8 cellular contexts compared by ENCODE assay signal in the genomic region with DNA sequence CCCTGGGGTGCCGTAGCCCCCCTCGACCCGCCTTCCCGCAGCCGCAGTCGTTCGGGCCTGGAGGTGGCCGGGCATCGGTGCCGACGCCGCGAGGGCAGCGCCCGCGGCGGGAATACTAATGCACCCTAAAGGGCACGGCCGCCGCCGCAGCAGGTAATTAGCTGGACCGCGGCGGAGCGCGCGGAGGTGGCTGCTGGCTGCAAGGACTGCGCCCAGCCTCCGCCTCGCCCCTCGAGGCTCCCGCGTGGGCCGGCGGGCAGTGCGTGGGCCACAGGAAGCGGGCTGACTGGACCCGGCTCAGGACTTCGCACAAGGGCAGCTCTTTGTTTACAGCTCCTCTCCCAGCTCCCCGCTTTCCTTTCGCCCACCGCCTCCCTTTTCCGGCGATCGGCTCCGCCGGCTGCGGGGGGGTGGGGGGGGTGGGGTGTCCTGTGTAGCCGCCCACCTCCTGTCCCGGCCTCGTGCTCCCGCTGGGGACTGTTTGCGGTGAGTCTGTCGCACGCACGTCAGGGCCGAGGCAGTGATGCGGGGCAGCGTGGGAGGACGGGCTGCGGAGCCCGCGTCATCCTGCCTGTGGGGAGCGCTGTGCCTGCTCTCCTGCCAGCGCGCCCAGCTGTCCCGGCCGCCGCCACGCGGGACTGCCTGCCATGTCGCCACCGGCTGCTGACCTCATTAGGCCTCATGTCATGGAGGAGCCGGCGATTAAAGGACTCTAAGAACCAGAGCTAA. TPM values are rescaled to one million over a fixed set of nuclear protein-coding genes. Genes with fewer than 3 reads are reported as not detected.
A peak's percentile ranks its signal among the peaks of the same experiment; 100 is the strongest.
DNase-seq lines count a peak whose midpoint lies in the region; ATAC-seq, FAIRE-seq and TF ChIP-seq lines count a peak whose summit lies in the region.

No MANE protein-coding gene starts in this region.

- no peaks in the 10 kb centered on the region for H4K20me1 ChIP-seq in astrocyte (ENCODE audit: insufficient read depth, low read length)

- H3K27ac Mint-ChIP-seq in Caco-2 (ENCODE audit: unreplicated experiment) (no peak overlapping the region), astrocyte (ENCODE audit: unreplicated experiment) (peak overlapping the region; percentile 91)

- H3K27me3 Mint-ChIP-seq in Caco-2 (ENCODE audit: insufficient read depth, unreplicated experiment) = no peaks in the 10 kb centered on the region
- no peaks in the 10 kb centered on the region for H3K27me3 Mint-ChIP-seq in astrocyte (ENCODE audit: low read depth, unreplicated experiment)

- no TSS peak for BruUV-seq in Caco-2 (replicated peaks; lab: Mats Ljungman, UMichigan)

- ATAC-seq in GM19043 (IDR thresholded peaks at IDR 0.05; ENCODE audit: low read depth, unreplicated experiment) (peak; percentile 72), HG03457 (IDR thresholded peaks at IDR 0.05; ENCODE audit: unreplicated experiment) (peak; percentile 53)

- H3K36me3 Mint-ChIP-seq in Caco-2 (ENCODE audit: insufficient read depth, unreplicated experiment) (no peaks in the 10 kb centered on the region), astrocyte (ENCODE audit: low read depth, unreplicated experiment) (no peaks in the 10 kb centered on the region)

- peak overlapping the region; percentile 72 for H2AFZ ChIP-seq in astrocyte (ENCODE audit: low read depth, low read length)

- H3K9me3 ChIP-seq in Caco-2 (no peaks in the 10 kb centered on the region), astrocyte (ENCODE audit: insufficient read depth, low read depth, low read length) (no peaks in the 10 kb centered on the region), iPS DF 6.9 (ENCODE audit: control insufficient read depth, insufficient read depth, low read length) (no peaks in the 10 kb centered on the region), skeletal muscle satellite cell (replicated peaks; ENCODE audit: low read length) (no peaks in the 10 kb centered on the region)

- H3K4me3 ChIP-seq in Caco-2 (ENCODE audit: low read depth, low read length) = peak overlapping the region; percentile 27
- peak overlapping the region; percentile 31 for H3K4me3 ChIP-seq in astrocyte (ENCODE audit: insufficient read depth, low read depth, low read length)
- H3K4me3 ChIP-seq in iPS DF 6.9 (ENCODE audit: low read length) = peak overlapping the region; percentile 45; the same call in 1 of the 2 replicates
- peak overlapping the region; percentile 67 for H3K4me3 ChIP-seq in skeletal muscle satellite cell (ENCODE audit: low read length)

- H3K27me3 ChIP-seq in Caco-2 (replicated peaks; ENCODE audit: control insufficient read depth, insufficient read depth, low read length) (no peaks in the 10 kb centered on the region), astrocyte (ENCODE audit: insufficient read depth, low read length) (no peaks in the 10 kb centered on the region), iPS DF 6.9 (ENCODE audit: control insufficient read depth, insufficient read depth, low read length) (peaks cover 2% of the 10 kb centered on the region; the same call in 1 of the 2 replicates), skeletal muscle satellite cell (ENCODE audit: control insufficient read depth, insufficient read depth, low read length) (peaks cover 22% of the 10 kb centered on the region)

- FAIRE-seq in astrocyte (lab: Jason Lieb, UNC) = no peak

- no peak for TF ChIP-seq CTCF in Caco-2 (IDR thresholded peaks at IDR 0.05; ENCODE audit: insufficient read depth in 1 of 2, low read depth in 1 of 2, low read length in 1 of 2, severe bottlenecking in 1 of 2, unreplicated experiment in 1 of 2)
- no peak for TF ChIP-seq CTCF in astrocyte (IDR thresholded peaks at IDR 0.05; ENCODE audit: insufficient read depth, low read depth, low read length)

- intact Hi-C loops in Caco-2 (cut with micrococcal nuclease; ENCODE audit: unreplicated experiment) = no loop called here

- no peaks in the 10 kb centered on the region for H3K79me2 ChIP-seq in astrocyte (ENCODE audit: insufficient read depth, low read length)

- CTCF ChIA-PET in Caco-2 (lab: Charles Lee) = interaction anchor here (0.6 kb wide), 1 partner anchor 84 kb away, joined by 3 read pairs; no protein-coding TSS in a partner anchor

- peak in 1 of 2 experiments; percentile 25 for DNase-seq in Caco-2
- peak; percentile 68 for DNase-seq in astrocyte (ENCODE audit: low read depth)
- DNase-seq in iPS DF 6.9 (ENCODE audit: low read depth, low spot score) = no peak
- no peak for DNase-seq in T-helper 9 cell
- DNase-seq in mucosa of gallbladder (ENCODE audit: low spot score) = no peak

- H3K4me1 ChIP-seq in Caco-2 (peaks cover 7% of the 10 kb centered on the region), astrocyte (ENCODE audit: insufficient read depth, low read length) (peaks cover 24% of the 10 kb centered on the region), iPS DF 6.9 (ENCODE audit: control insufficient read depth, insufficient read depth, low read length) (peaks cover 3% of the 10 kb centered on the region; the same call in 1 of the 2 replicates), skeletal muscle satellite cell (ENCODE audit: control insufficient read depth, insufficient read depth, low read length) (peaks cover 23% of the 10 kb centered on the region)

- H3K9ac ChIP-seq in astrocyte (ENCODE audit: low read length) = peak overlapping the region; percentile 69
- H3K9ac ChIP-seq in skeletal muscle satellite cell (ENCODE audit: low read depth, low read length) = peak overlapping the region; percentile 61

- H3K4me1 Mint-ChIP-seq in Caco-2 (ENCODE audit: low read depth, unreplicated experiment) (peaks cover 17% of the 10 kb centered on the region), astrocyte (ENCODE audit: low read depth, unreplicated experiment) (peaks cover 24% of the 10 kb centered on the region)

- H3K36me3 ChIP-seq in Caco-2 (ENCODE audit: control insufficient read depth, insufficient read depth, low read length) (no peaks in the 10 kb centered on the region), astrocyte (ENCODE audit: insufficient read depth, low read length) (no peaks in the 10 kb centered on the region), iPS DF 6.9 (ENCODE audit: control insufficient read depth, insufficient read depth, low read length) (no peaks in the 10 kb centered on the region), skeletal muscle satellite cell (ENCODE audit: insufficient read depth, low read length) (no peaks in the 10 kb centered on the region)

- H3K4me3 Mint-ChIP-seq in Caco-2 (ENCODE audit: unreplicated experiment) (no peak overlapping the region), astrocyte (ENCODE audit: unreplicated experiment) (no peak overlapping the region)

- H3K4me2 ChIP-seq in astrocyte (ENCODE audit: low read length) (peak overlapping the region; percentile 85), skeletal muscle satellite cell (ENCODE audit: low read length) (peak overlapping the region; percentile 91)

- H3K9me3 Mint-ChIP-seq in Caco-2 (ENCODE audit: unreplicated experiment) (no peaks in the 10 kb centered on the region), astrocyte (ENCODE audit: unreplicated experiment) (no peaks in the 10 kb centered on the region)

- H3K27ac ChIP-seq in astrocyte (ENCODE audit: low read depth, low read length) = peak overlapping the region; percentile 60
- H3K27ac ChIP-seq in iPS DF 6.9 (ENCODE audit: low read length) = no peak overlapping the region

- POLR2A ChIA-PET in Caco-2 (lab: Charles Lee) = no interaction called here

- no CpG with 5 or more reads among the region's 75 CpGs for WGBS in iPS DF 6.9 (ENCODE audit: insufficient coverage, insufficient read length)

RNA-seq across cellular contexts. Expression of a gene that starts 53.2 kb away (rescaled TPM):
- total RNA-seq in Caco-2 (2022) (2.0 and 3.6 TPM in 2 replicates), astrocyte (2.2 and 3.9 TPM in 2 replicates), mucosa of gallbladder (2.9 TPM)
- 0.25 TPM in 1 of 2 replicates, not detected in the other for total RNA-seq in skeletal muscle satellite cell (2012; rRNA removed)
